In genomic region chrX:29587107-29587506, GRCh38 we compare ENCODE assay signal across 21 cellular contexts.
DNase-seq lines count a peak whose midpoint lies in the region; ATAC-seq, FAIRE-seq and TF ChIP-seq lines count a peak whose summit lies in the region.
"Had no signal": no experiment of that assay in that cellular context is flagged by ENCODE, and none has a peak within 500 bp of the region (broad histone marks: within the 10 kb centered on the region; RNA-seq: fewer than 3 reads in every experiment).

No MANE protein-coding gene starts in this region.

- no peaks in the 10 kb centered on the region for H3K79me2 ChIP-seq in GM12878 (ENCODE audit: control insufficient read depth, insufficient read depth, low read length)

- no peak for TF ChIP-seq CTCF in GM12878 (IDR thresholded peaks at IDR 0.05 in 2 of 3, conservative IDR thresholded peaks at IDR 0.05 in 1 of 3; ENCODE audit: control insufficient read depth in 2 of 3, extremely low read depth in 1 of 3, insufficient read depth in 1 of 3, low read depth in 3 of 3, low read length in 3 of 3)
- TF ChIP-seq CTCF in kidney (IDR thresholded peaks at IDR 0.05; ENCODE audit: borderline replicate concordance, extremely low read depth, insufficient read depth) = no peak

- H3K9me3 ChIP-seq in GM12878 (replicated peaks; ENCODE audit: control insufficient read depth, insufficient read depth, low read length) = no peaks in the 10 kb centered on the region; the same call in 2 of the 3 replicates
- no peaks in the 10 kb centered on the region for H3K9me3 ChIP-seq in kidney (ENCODE audit: control insufficient read depth in 1 of 2, low read length in 2 of 2)
- H3K9me3 ChIP-seq: BLaER1, vagina had no signal

- peak; percentile 84 for ATAC-seq in GM18870 (IDR thresholded peaks at IDR 0.05; ENCODE audit: unreplicated experiment)
- peak; percentile 82 for ATAC-seq in GM21423 (IDR thresholded peaks at IDR 0.05; ENCODE audit: unreplicated experiment)
- peak; percentile 75 for ATAC-seq in HG02970 (IDR thresholded peaks at IDR 0.05; ENCODE audit: low FRiP score, unreplicated experiment)
- ATAC-seq in GM12878 = peak; percentile 75
- no peak for ATAC-seq in GM19452 (IDR thresholded peaks at IDR 0.05; ENCODE audit: unreplicated experiment)
- ATAC-seq: sciatic nerve had no signal

- POLR2A ChIA-PET in GM12878 (lab: Charles Lee) = no interaction called here

- no peak overlapping the region for H3K4me2 ChIP-seq in GM12878 (ENCODE audit: control insufficient read depth, insufficient read depth)
- H3K4me2 ChIP-seq: BLaER1 had no signal

- SMC1A ChIA-PET in GM12878 (lab: Charles Lee; ENCODE audit: uncharacterized antibody, unreplicated experiment) = interaction anchor here (1.2 kb wide), 1 partner anchor 11 kb away, joined by 3 read pairs; no protein-coding TSS in a partner anchor

- TF ChIP-seq POLR2A in GM12878 (IDR thresholded peaks at IDR 0.05; ENCODE audit: low read depth, low read length) = no peak

- no peaks in the 10 kb centered on the region for H4K20me1 ChIP-seq in GM12878 (ENCODE audit: control insufficient read depth, insufficient read depth)
- H4K20me1 ChIP-seq: BLaER1 had no signal

- no peaks in the 10 kb centered on the region for H3K36me3 ChIP-seq in GM12878 (ENCODE audit: control insufficient read depth in 2 of 2, insufficient read depth in 2 of 2, low read length in 1 of 2)
- H3K36me3 ChIP-seq in kidney (ENCODE audit: control insufficient read depth in 1 of 2, insufficient read depth in 2 of 2, low read length in 2 of 2) = no peaks in the 10 kb centered on the region
- H3K36me3 ChIP-seq: BLaER1, vagina had no signal

- intact Hi-C loops in GM12878 (cut with micrococcal nuclease; ENCODE audit: unreplicated experiment) (no loop called here), kidney (cut with DNase I) (no loop called here)

- RAD21 ChIA-PET in GM12878 (lab: Charles Lee; ENCODE audit: unreplicated experiment) = no interaction called here

- 35% methylated on average over 2 of the region's 2 CpGs for WGBS in GM12878 (ENCODE audit: insufficient coverage, insufficient replicate concordance, low lambda C conversion rate, missing lambda C conversion rate)

- DNase-seq in GM12878 (ENCODE audit: low read depth, low spot score) (peak; percentile 8), kidney (no peak), NOMO-1 (lab: John Stamatoyannopoulos, UW; ENCODE audit: unreplicated experiment in 2 of 2) (no peak), activated T-cell treated with anti-CD3 and anti-CD28 coated beads for 4 hours (no peak)
- DNase-seq: activated CD4-positive, alpha-beta T cell treated with anti-CD3 and anti-CD28 coated beads for 1 hour; activated gamma-delta T cell; activated T-cell treated with anti-CD3 and anti-CD28 coated beads, Interleukin-2, amount 50 U/mL, for 1 hour; GF-D8; Kasumi-1; mesenchymal stem cell; NCI-H1048; NCI-H187 treated with DMSO at 0.1 percent for 48 hours; NCI-H526 treated with DMSO at 0.1 percent for 48 hours had no signal

- no peaks in the 10 kb centered on the region for H3K4me1 ChIP-seq in GM12878 (ENCODE audit: control insufficient read depth, insufficient read depth, low read length)
- H3K4me1 ChIP-seq in kidney (ENCODE audit: control insufficient read depth in 1 of 2, insufficient read depth in 1 of 2, low read depth in 1 of 2, low read length in 2 of 2) = no peaks in the 10 kb centered on the region
- H3K4me1 ChIP-seq: BLaER1, vagina had no signal

- CTCF ChIA-PET in GM12878 (lab: Yijun Ruan, JAX) = no interaction called here

- TF ChIP-seq RAD21 in GM12878 (IDR thresholded peaks at IDR 0.05; ENCODE audit: insufficient read depth, low read depth, low read length) = no peak

- H3K4me3 ChIP-seq in GM12878 (no peak overlapping the region), kidney (ENCODE audit: low read length in 2 of 2) (no peak overlapping the region)
- H3K4me3 ChIP-seq: BLaER1, vagina had no signal

- H3K27ac ChIP-seq in GM12878 (ENCODE audit: control insufficient read depth, insufficient read depth) (no peak overlapping the region), kidney (ENCODE audit: low read depth in 2 of 2, low read length in 2 of 2) (no peak overlapping the region)
- H3K27ac ChIP-seq: BLaER1, vagina had no signal

- no peak overlapping the region for H3K9ac ChIP-seq in GM12878 (ENCODE audit: control insufficient read depth, insufficient read depth, low read length)
- no peak overlapping the region for H3K9ac ChIP-seq in kidney (ENCODE audit: low read length in 2 of 2)
- H3K9ac ChIP-seq: BLaER1 had no signal

- FAIRE-seq in GM12878 (lab: Jason Lieb, UNC) (no peak), kidney (lab: Jason Lieb, UNC) (no peak)
- FAIRE-seq: H1 had no signal

- no peak for TF ChIP-seq EP300 in GM12878 (IDR thresholded peaks at IDR 0.05; ENCODE audit: borderline replicate concordance in 1 of 2, control insufficient read depth in 1 of 2, low read depth in 2 of 2, low read length in 2 of 2)

- in situ Hi-C loops in GM12878 (cut with MboI) = no loop called here

- no TSS peak for BruUV-seq in GM12878 (replicated peaks; lab: Mats Ljungman, UMichigan)

- no peaks in the 10 kb centered on the region for H3K27me3 ChIP-seq in GM12878 (replicated peaks in 1 of 2; ENCODE audit: control insufficient read depth in 2 of 2, insufficient read depth in 2 of 2, low read length in 1 of 2)
- H3K27me3 ChIP-seq: BLaER1, vagina had no signal

- no peak overlapping the region for H2AFZ ChIP-seq in GM12878 (ENCODE audit: control insufficient read depth, low read depth, low read length)

TF ChIP-seq in GM12878, 131 proteins besides CTCF, POLR2A, EP300 and RAD21:
- TF ChIP-seq ZNF24 (IDR thresholded peaks at IDR 0.05) (no peak), SUZ12 (IDR thresholded peaks at IDR 0.05; ENCODE audit: unreplicated experiment) (no peak), ZBED1 (IDR thresholded peaks at IDR 0.05; ENCODE audit: borderline replicate concordance) (no peak), BCL3 (IDR thresholded peaks at IDR 0.05; ENCODE audit: borderline replicate concordance, insufficient read depth, low read depth, low read length, poor library complexity, severe bottlenecking) (no peak), EED (IDR thresholded peaks at IDR 0.05; ENCODE audit: low read depth) (no peak)
